Comparison of ENCODE assay signal across 8 cellular contexts in genomic region chr18:10453885-10454772, GRCh38. TPM values are rescaled to one million over a fixed set of nuclear protein-coding genes. Genes with fewer than 3 reads are reported as not detected.
DNase-seq lines count a peak whose midpoint lies in the region; ATAC-seq and TF ChIP-seq lines count a peak whose summit lies in the region.

Gene APCDD1, plus strand, starts transcription at chr18:10454635. Its CDS starts 347 bp downstream, at chr18:10454982.

- H3K27me3 ChIP-seq in ectodermal cell (ENCODE audit: control insufficient read depth, insufficient read depth, low read length, poor library complexity, severe bottlenecking) (peaks cover 30% of the 10 kb centered on the region), mesenchymal stem cell (ENCODE audit: control insufficient read depth in 1 of 2, insufficient read depth in 1 of 2, low read length in 2 of 2) (peaks cover 30 to 70% of the 10 kb centered on the region in 2 experiments), thoracic aorta (replicated peaks; ENCODE audit: insufficient read depth) (no peaks in the 10 kb centered on the region)

- H3K4me1 ChIP-seq in ectodermal cell (ENCODE audit: control insufficient read depth, insufficient read depth, low read length) (peaks cover 7% of the 10 kb centered on the region), mesenchymal stem cell (ENCODE audit: control insufficient read depth, insufficient read depth, low read depth, low read length) (peaks cover 15% of the 10 kb centered on the region), thoracic aorta (ENCODE audit: control insufficient read depth in 1 of 2, low read depth in 2 of 2) (peaks cover 4 to 39% of the 10 kb centered on the region in 2 donors)

- peak within 1 kb of the TSS; percentile 74 for H3K9ac ChIP-seq in mesenchymal stem cell (ENCODE audit: low read length)

- H3K36me3 ChIP-seq in ectodermal cell (ENCODE audit: control insufficient read depth, insufficient read depth, low read length), result no peaks in the 10 kb centered on the region
- H3K36me3 ChIP-seq in mesenchymal stem cell (ENCODE audit: control insufficient read depth in 1 of 2, insufficient read depth in 2 of 2, low read depth in 1 of 2, low read length in 2 of 2), result no peaks in the 10 kb centered on the region
- H3K36me3 ChIP-seq in thoracic aorta, result no peaks in the 10 kb centered on the region

- H2AFZ ChIP-seq in mesenchymal stem cell (ENCODE audit: low read depth, low read length), result peak within 1 kb of the TSS; percentile 76

- H3K4ac ChIP-seq in mesenchymal stem cell (ENCODE audit: low read depth in 1 of 2, low read length in 2 of 2), result peak within 1 kb of the TSS; percentile 35 to 77

- ATAC-seq in thoracic aorta (ENCODE audit: insufficient number of reproducible peaks, low FRiP score, low read depth), result peak; percentile 39
- no peak for ATAC-seq in HG03457 (IDR thresholded peaks at IDR 0.05; ENCODE audit: unreplicated experiment)
- ATAC-seq in GM18867 (IDR thresholded peaks at IDR 0.05; ENCODE audit: unreplicated experiment), result no peak
- no peak for ATAC-seq in HG03095 (IDR thresholded peaks at IDR 0.05; ENCODE audit: unreplicated experiment)

- peak within 1 kb of the TSS in 1 of 2 experiments; percentile 91 for H3K23ac ChIP-seq in mesenchymal stem cell (ENCODE audit: low read length in 2 of 2)

- peak within 1 kb of the TSS; percentile 85 for H4K8ac ChIP-seq in mesenchymal stem cell (ENCODE audit: low read length)

- H3K4me2 ChIP-seq in mesenchymal stem cell (ENCODE audit: low read length, poor library complexity, severe bottlenecking), result peak within 1 kb of the TSS; percentile 88

- WGBS in ectodermal cell, 2 experiments, result 1 to 2% methylated on average over 76 to 79 of the region's 80 CpGs
- WGBS in mesenchymal stem cell, result 15% methylated on average over 47 of the region's 80 CpGs

- no peaks in the 10 kb centered on the region for H3K79me1 ChIP-seq in mesenchymal stem cell (replicated peaks; ENCODE audit: low read length, poor library complexity, severe bottlenecking)

- H2BK5ac ChIP-seq in mesenchymal stem cell (ENCODE audit: low read depth, low read length, poor library complexity, severe bottlenecking), result no peak within 1 kb of the TSS

- H3K4me3 ChIP-seq in ectodermal cell (ENCODE audit: insufficient read depth, low read depth, low read length) (peak within 1 kb of the TSS; percentile 76), mesenchymal stem cell (ENCODE audit: insufficient read depth in 1 of 2, low read depth in 1 of 2, low read length in 2 of 2) (peak within 1 kb of the TSS; percentile 44 to 84), thoracic aorta (peak within 1 kb of the TSS; percentile 83)

- no peak for TF ChIP-seq CTCF in GM10266 (IDR thresholded peaks at IDR 0.05; ENCODE audit: control insufficient read depth, insufficient read depth, low read depth, missing control alignments)
- TF ChIP-seq CTCF in thoracic aorta (IDR thresholded peaks at IDR 0.05), result no peak

- H2BK120ac ChIP-seq in mesenchymal stem cell (ENCODE audit: low read depth, low read length), result peak within 1 kb of the TSS; percentile 83

- H4K91ac ChIP-seq in mesenchymal stem cell (ENCODE audit: low read length), result peak within 1 kb of the TSS; percentile 81

- H2BK15ac ChIP-seq in mesenchymal stem cell (ENCODE audit: low read depth, poor library complexity, severe bottlenecking), result peak within 1 kb of the TSS; percentile 86

- no peaks in the 10 kb centered on the region for H3K9me3 ChIP-seq in ectodermal cell (ENCODE audit: control insufficient read depth, low read length)
- H3K9me3 ChIP-seq in mesenchymal stem cell (ENCODE audit: control insufficient read depth, low read length), result no peaks in the 10 kb centered on the region
- no peaks in the 10 kb centered on the region for H3K9me3 ChIP-seq in thoracic aorta

- H2BK12ac ChIP-seq in mesenchymal stem cell (ENCODE audit: low read length in 2 of 2), result peak within 1 kb of the TSS; percentile 64 to 97

- DNase-seq in GM10266 (ENCODE audit: extremely low spot score), result peak; percentile 47
- DNase-seq in NCI-H748 treated with DMSO at 0.1 percent for 48 hours (lab: John Stamatoyannopoulos, UW), result peak; percentile 41
- DNase-seq in mesenchymal stem cell, result peak; percentile 53
- no peak for DNase-seq in thoracic aorta (ENCODE audit: low spot score)

- H3K18ac ChIP-seq in mesenchymal stem cell (ENCODE audit: low read depth in 1 of 2, low read length in 2 of 2), result peak within 1 kb of the TSS; percentile 74 to 96

- H3K27ac ChIP-seq in ectodermal cell (ENCODE audit: insufficient read depth, low read depth, low read length, poor library complexity, severe bottlenecking) (no peak within 1 kb of the TSS), mesenchymal stem cell (ENCODE audit: low read length, poor library complexity, severe bottlenecking) (no peak within 1 kb of the TSS), thoracic aorta (peak within 1 kb of the TSS; percentile 87)

- H3K14ac ChIP-seq in mesenchymal stem cell (ENCODE audit: low read length in 2 of 2), result peak within 1 kb of the TSS in 1 of 2 experiments; percentile 86

- no peak within 1 kb of the TSS for H2AK5ac ChIP-seq in mesenchymal stem cell (ENCODE audit: low read length, severe bottlenecking)

RNA-seq across cellular contexts. Expression of gene APCDD1, which starts in this region (rescaled TPM):
- 107 TPM for polyA plus RNA-seq in ectodermal cell (2013, experiment 1 of 4)
- 111 TPM for polyA plus RNA-seq in ectodermal cell (2013, experiment 2 of 4)
- 87.7 TPM for polyA plus RNA-seq in ectodermal cell (2013, experiment 3 of 4)
- 101 TPM for polyA plus RNA-seq in ectodermal cell (2013, experiment 4 of 4)
- polyA plus RNA-seq in mesenchymal stem cell (2013, experiment 1 of 2), result 19.1 TPM
- 20.6 TPM for polyA plus RNA-seq in mesenchymal stem cell (2013, experiment 2 of 2)
- 10 to 100 TPM; 38.2 to 75.8 TPM for total RNA-seq in thoracic aorta

Comparison
In these comparisons a context has a peak if more than half of its experiments do, and no peak if none do; other contexts are left out.
1. H3K27ac ChIP-seq: peak in thoracic aorta (2 of 2); none in ectodermal cell (single experiment) and mesenchymal stem cell (single experiment).
2. Peak in every context shown above with its lines, with median percentiles within 50 percentile points of each other: H3K4me3 ChIP-seq.